Comparison of ENCODE assay signal across 8 cellular contexts in the genomic region with DNA sequence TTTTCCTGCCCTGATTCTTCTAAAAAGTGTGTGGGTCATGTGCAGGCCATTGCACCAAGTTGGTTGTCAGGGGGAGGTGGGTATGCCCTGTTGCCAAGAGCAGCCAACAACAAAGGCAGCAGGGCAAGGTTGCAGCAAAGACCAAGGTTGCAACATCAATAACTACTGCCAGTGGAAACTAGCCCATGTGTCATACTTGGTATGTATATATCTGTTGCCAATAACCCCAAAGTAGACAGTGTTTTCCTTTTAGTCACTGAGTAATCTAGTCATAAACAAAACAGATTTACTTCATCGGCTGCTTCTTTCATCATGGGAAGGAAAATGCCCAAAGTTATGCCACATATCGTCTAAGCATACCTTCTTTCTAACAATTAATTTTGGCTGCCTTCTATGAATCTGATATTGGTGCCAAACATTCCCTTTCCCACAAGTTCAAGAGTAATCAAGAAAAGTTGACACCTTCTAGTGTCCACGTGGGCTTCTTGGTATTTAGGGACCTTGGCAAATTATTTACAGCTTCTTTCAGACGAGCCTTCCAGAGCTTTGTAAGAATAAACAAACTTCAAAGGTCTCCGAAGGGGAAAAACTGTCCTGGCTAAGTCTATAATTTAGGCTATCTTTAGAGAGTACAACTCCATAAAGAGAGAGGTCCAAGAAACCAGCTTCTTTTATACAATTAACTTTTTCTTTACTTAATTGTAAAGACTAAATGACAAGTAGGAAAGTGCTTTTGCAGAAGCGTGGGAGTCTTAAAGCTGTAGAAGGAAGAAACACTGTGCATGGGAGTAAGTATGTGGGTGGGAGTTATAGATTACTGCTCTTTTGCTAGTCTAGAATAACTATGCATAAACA. TPM values are rescaled to one million over a fixed set of nuclear protein-coding genes. Genes with fewer than 3 reads are reported as not detected.
DNase-seq lines count a peak whose midpoint lies in the region; ATAC-seq, FAIRE-seq and TF ChIP-seq lines count a peak whose summit lies in the region.

No MANE protein-coding gene starts in this region.

- no peaks in the 10 kb centered on the region for H3K9me3 ChIP-seq in pancreas

- WGBS in pancreas, 2 donors: 9 to 17% methylated on average over 6 of the region's 6 CpGs

- H3K4me3 ChIP-seq in epithelial cell of esophagus (ENCODE audit: low read length) (no peak overlapping the region), pancreas (no peak overlapping the region)

- CTCF ChIA-PET in activated B cell treated with CpG ODN at 0.5 μM for 24 hours (lab: Charles Lee): interaction anchor here (1.1 to 2.0 kb wide), 3 partner anchors 33 to 185 kb away, joined by 3 to 8 read pairs (median 5); no protein-coding TSS in a partner anchor

- peaks cover 3% of the 10 kb centered on the region for H3K36me3 Mint-ChIP-seq in activated B cell treated with CpG ODN at 0.5 μM for 24 hours (ENCODE audit: low read depth)

- H3K27ac Mint-ChIP-seq in activated B cell treated with CpG ODN at 0.5 μM for 24 hours: peak overlapping the region; percentile 86

- peaks cover 79% of the 10 kb centered on the region for H3K4me1 Mint-ChIP-seq in activated B cell treated with CpG ODN at 0.5 μM for 24 hours

- H3K27me3 ChIP-seq in pancreas: no peaks in the 10 kb centered on the region

- H3K27ac ChIP-seq in pancreas: peak overlapping the region; percentile 1 to 81 (median 60)

- ATAC-seq in GM18909 (IDR thresholded peaks at IDR 0.05; ENCODE audit: poor library complexity, unreplicated experiment) (peak; percentile 59), activated B cell treated with CpG ODN at 0.5 μM for 24 hours (ENCODE audit: low read depth) (peak; percentile 23), pancreas (peak; percentile 89 to 96 (median 94)), GM21528 (IDR thresholded peaks at IDR 0.05; ENCODE audit: low FRiP score, unreplicated experiment) (no peak)

- intact Hi-C loops in activated B cell treated with CpG ODN at 0.5 μM for 24 hours (cut with micrococcal nuclease): no loop called here
- intact Hi-C loops in pancreas (cut with DNase I): no loop called here

- peaks cover 5 to 30% (median 22%) of the 10 kb centered on the region in 3 donors for H3K4me1 ChIP-seq in pancreas

- H3K4me3 Mint-ChIP-seq in activated B cell treated with CpG ODN at 0.5 μM for 24 hours: peak overlapping the region; percentile 39

- no peak for FAIRE-seq in pancreas (lab: Jason Lieb, UNC)

- POLR2A ChIA-PET in activated B cell treated with CpG ODN at 0.5 μM for 24 hours (lab: Charles Lee): interaction anchor here (0.7 to 8.6 kb wide), 8 partner anchors 10 to 65 kb away, joined by 3 to 149 read pairs (median 6); a partner anchor contains a TSS

- TF ChIP-seq CTCF in activated B cell treated with CpG ODN at 0.5 μM for 24 hours (IDR thresholded peaks at IDR 0.05): no peak
- no peak for TF ChIP-seq CTCF in epithelial cell of esophagus (IDR thresholded peaks at IDR 0.05; ENCODE audit: insufficient read depth, low read depth, low read length, missing control alignments)
- TF ChIP-seq CTCF in pancreas (IDR thresholded peaks at IDR 0.05): no peak

- no peaks in the 10 kb centered on the region for H3K27me3 Mint-ChIP-seq in activated B cell treated with CpG ODN at 0.5 μM for 24 hours

- H3K36me3 ChIP-seq in pancreas: no peaks in the 10 kb centered on the region

- DNase-seq in HS-5 (ENCODE audit: low read depth) (peak; percentile 92), activated B cell treated with CpG ODN at 0.5 μM for 24 hours (no peak), epithelial cell of esophagus (ENCODE audit: low read depth) (peak; percentile 98), pancreas (peak in 5 of 6 donors; percentile 64 to 88 (median 76)), NCI-H82 (lab: John Stamatoyannopoulos, UW) (no peak), cerebellar cortex (ENCODE audit: low spot score) (no peak)

- peaks cover under 1% of the 10 kb centered on the region for H3K9me3 Mint-ChIP-seq in activated B cell treated with CpG ODN at 0.5 μM for 24 hours

RNA-seq across cellular contexts. Expression of a gene that starts 10.1 kb away (rescaled TPM):
- total RNA-seq in activated B cell treated with CpG ODN at 0.5 μM for 24 hours: 489 and 561 TPM in 2 replicates
- total RNA-seq in pancreas: 10 to 100 TPM; 30.5 to 73.2 (median 49.2) TPM
- 10 to 100 TPM; 15.2 to 22.2 TPM for polyA plus RNA-seq in pancreas

Comparison
In these comparisons a context has a peak if more than half of its experiments do, and no peak if none do; other contexts are left out.
1. DNase-seq: peak in HS-5 (single experiment), epithelial cell of esophagus (single experiment) and pancreas (5 of 6); none in activated B cell treated with CpG ODN at 0.5 μM for 24 hours (single experiment), NCI-H82 (single experiment) and cerebellar cortex (single experiment).